9 cellular contexts compared by ENCODE assay signal in the genomic region with DNA sequence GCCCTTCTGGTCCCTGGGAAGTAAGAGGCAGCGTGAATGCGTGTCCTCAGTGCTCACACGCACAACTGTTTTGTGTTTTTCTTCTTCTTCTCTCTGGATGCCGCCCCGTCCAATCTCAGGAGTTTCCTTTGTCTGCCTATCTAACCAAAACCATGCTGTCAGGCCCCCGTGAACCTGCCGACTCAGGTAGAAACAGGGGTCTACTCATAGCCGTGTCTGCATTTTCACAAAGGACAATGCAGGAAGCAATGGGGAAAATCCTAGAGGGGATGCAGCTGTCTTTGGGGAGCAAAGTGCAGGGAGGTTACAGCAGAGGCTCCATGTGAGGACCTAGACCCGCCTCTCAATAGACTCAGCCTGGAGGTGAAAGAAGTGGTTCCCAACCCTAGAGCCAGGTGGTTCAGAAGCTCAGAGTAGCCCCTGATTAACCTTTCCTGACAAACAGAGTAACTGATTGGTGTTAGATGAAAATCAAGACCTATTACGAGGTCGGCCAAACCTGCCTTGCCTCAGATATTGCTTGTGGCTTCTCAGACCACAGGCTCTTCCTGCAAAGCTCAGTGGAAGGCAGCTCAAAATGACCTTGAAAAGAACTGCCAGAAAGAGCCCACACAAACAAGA. TPM values are rescaled to one million over a fixed set of nuclear protein-coding genes. Genes with fewer than 3 reads are reported as not detected.
A peak's percentile ranks its signal among the peaks of the same experiment; 100 is the strongest.
DNase-seq lines count a peak whose midpoint lies in the region; ATAC-seq and TF ChIP-seq lines count a peak whose summit lies in the region.
"Had no signal": no experiment of that assay in that cellular context is flagged by ENCODE, and none has a peak within 500 bp of the region (broad histone marks: within the 10 kb centered on the region; RNA-seq: fewer than 3 reads in every experiment).

No MANE protein-coding gene starts in this region.

- no TSS peak for BruUV-seq in mammary epithelial cell (replicated peaks; lab: Mats Ljungman, UMichigan)

- no peak overlapping the region for H3K9ac ChIP-seq in mammary epithelial cell (ENCODE audit: insufficient read depth, low read length)

- H3K27ac ChIP-seq in mammary epithelial cell (ENCODE audit: insufficient read depth, low read depth, low read length) (no peak overlapping the region), WERI-Rb-1 (no peak overlapping the region)
- H3K27ac ChIP-seq: A549 had no signal

- H3K4me3 ChIP-seq in mammary epithelial cell (replicated peaks in 1 of 3; ENCODE audit: insufficient read depth in 1 of 3, low read depth in 2 of 3, low read length in 3 of 3) (no peak overlapping the region), WERI-Rb-1 (ENCODE audit: low read depth, low read length) (no peak overlapping the region)
- H3K4me3 ChIP-seq: A549 had no signal

- peak; percentile 18 to 28 for ATAC-seq in activated CD4-positive, CD25-positive, alpha-beta regulatory T cell treated with anti-CD3 and anti-CD28 coated beads, Interleukin-2, amount 50 U/mL, for 24 hours
- ATAC-seq in HG02973 (IDR thresholded peaks at IDR 0.05; ENCODE audit: unreplicated experiment) = peak; percentile 33
- no peak for ATAC-seq in SK-N-SH treated with all-trans-retinoic acid at 6 μM for 48 hours
- ATAC-seq: A549 had no signal

- intact Hi-C loops in mammary epithelial cell (cut with micrococcal nuclease) = no loop called here

- dilution Hi-C loops in mammary epithelial cell (cut with HindIII; ENCODE audit: low sequenced_read_pairs) = no loop called here

- H3K9me3 ChIP-seq in mammary epithelial cell (replicated peaks; ENCODE audit: insufficient read depth, low read length) (no peaks in the 10 kb centered on the region), WERI-Rb-1 (ENCODE audit: severe bottlenecking) (no peaks in the 10 kb centered on the region)
- H3K9me3 ChIP-seq: A549 had no signal

- no peaks in the 10 kb centered on the region for H4K20me1 ChIP-seq in mammary epithelial cell (ENCODE audit: insufficient read depth, low read length)

- CTCF ChIA-PET in mammary epithelial cell (lab: Charles Lee; ENCODE audit: low non-redundant PET) = no interaction called here

- no peaks in the 10 kb centered on the region for H3K27me3 ChIP-seq in mammary epithelial cell (ENCODE audit: insufficient read depth, low read length)
- no peaks in the 10 kb centered on the region for H3K27me3 ChIP-seq in WERI-Rb-1 (ENCODE audit: insufficient read depth, low read depth, severe bottlenecking)

- H3K36me3 ChIP-seq in mammary epithelial cell (ENCODE audit: insufficient read depth, low read length) = peaks cover 4% of the 10 kb centered on the region
- no peaks in the 10 kb centered on the region for H3K36me3 ChIP-seq in WERI-Rb-1

- TF ChIP-seq CTCF in mammary epithelial cell (conservative IDR thresholded peaks at IDR 0.05 in 1 of 2, IDR thresholded peaks at IDR 0.05 in 1 of 2; ENCODE audit: extremely low read depth in 1 of 2, insufficient read depth in 1 of 2, low read depth in 1 of 2, low read length in 2 of 2) (no peak), WERI-Rb-1 (IDR thresholded peaks at IDR 0.05; ENCODE audit: low read depth, low read length) (no peak)

- no peak overlapping the region for H3K4me2 ChIP-seq in mammary epithelial cell (ENCODE audit: insufficient read depth, low read depth, low read length)
- H3K4me2 ChIP-seq: A549 had no signal

- H2AFZ ChIP-seq in mammary epithelial cell (ENCODE audit: low read depth, low read length) = no peak overlapping the region

- in situ Hi-C loops in mammary epithelial cell (cut with MboI; ENCODE audit: low sequenced_read_pairs in 2 of 2) = no loop called here

- no peaks in the 10 kb centered on the region for H3K4me1 ChIP-seq in mammary epithelial cell (ENCODE audit: insufficient read depth, low read length)
- H3K4me1 ChIP-seq: A549 had no signal

- no peak for DNase-seq in activated CD4-positive, CD25-positive, alpha-beta regulatory T cell treated with anti-CD3 and anti-CD28 coated beads, Interleukin-2, amount 50 U/mL, for 72 hours
- DNase-seq in activated CD4-positive, alpha-beta T cell treated with anti-CD3 and anti-CD28 coated beads, Interleukin-2, amount 50 U/mL, for 48 hours = peak; percentile 34 to 44
- peak; percentile 53 for DNase-seq in stimulated activated CD8-positive, alpha-beta memory T cell treated with anti-CD3 and anti-CD28 coated beads, Interleukin-4, amount 100 ng/mL, for 48 hours
- DNase-seq in mammary epithelial cell (no peak), WERI-Rb-1 (no peak)

- WGBS in mammary epithelial cell (ENCODE audit: low coverage, missing lambda C conversion rate) = 77% methylated on average over 11 of the region's 11 CpGs

- H3K79me2 ChIP-seq in mammary epithelial cell (ENCODE audit: insufficient read depth, low read length) = no peaks in the 10 kb centered on the region

TF ChIP-seq in SK-N-SH treated with all-trans-retinoic acid at 6 μM for 48 hours, 23 proteins besides CTCF, POLR2A, EP300 and RAD21:
- TF ChIP-seq ARNTL (CRISPR knock-in tag; IDR thresholded peaks at IDR 0.05; ENCODE audit: borderline replicate concordance, low read depth) (no peak), ZC3H10 (CRISPR knock-in tag; IDR thresholded peaks at IDR 0.05) (no peak)

RNA-seq across cellular contexts. Expression of a gene that starts 49.3 kb away (rescaled TPM):
- total RNA-seq in mammary epithelial cell = 1 to 10 TPM in 1 of 2 donors, under 1 TPM in 1; 0.67 to 4.5 TPM
- 0.44 TPM for polyA plus RNA-seq in mammary epithelial cell
- 7.8 TPM for polyA minus RNA-seq in mammary epithelial cell

Comparison
In these comparisons a context has a peak if more than half of its experiments do, and no peak if none do; other contexts are left out.
1. DNase-seq: peak in activated CD4-positive, alpha-beta T cell treated with anti-CD3 and anti-CD28 coated beads, Interleukin-2, amount 50 U/mL, for 48 hours (2 of 2) and stimulated activated CD8-positive, alpha-beta memory T cell treated with anti-CD3 and anti-CD28 coated beads, Interleukin-4, amount 100 ng/mL, for 48 hours (single experiment); none in activated CD4-positive, CD25-positive, alpha-beta regulatory T cell treated with anti-CD3 and anti-CD28 coated beads, Interleukin-2, amount 50 U/mL, for 72 hours (single experiment), mammary epithelial cell (single experiment) and WERI-Rb-1 (single experiment).